Comparison of ENCODE assay signal across 28 cellular contexts in the genomic region with DNA sequence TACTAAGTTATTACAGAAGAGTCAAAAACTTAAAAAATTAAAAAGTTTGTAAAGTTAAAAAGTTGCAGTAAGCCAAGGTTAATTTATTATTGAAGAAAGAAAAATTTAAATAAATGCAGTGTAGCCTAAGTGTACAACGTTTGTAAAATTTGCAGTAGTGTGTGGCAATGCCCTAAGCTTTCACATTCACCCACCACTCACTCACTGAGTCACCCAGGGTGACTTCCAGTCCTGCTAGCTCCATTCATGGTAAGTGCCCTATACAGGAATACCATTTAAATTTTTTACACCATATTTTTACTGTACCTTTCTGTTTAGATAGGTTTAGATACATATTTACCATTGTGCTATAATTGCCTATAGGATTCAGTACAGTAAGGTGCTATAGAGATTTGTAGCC.
DNase-seq lines count a peak whose midpoint lies in the region; ATAC-seq, FAIRE-seq and TF ChIP-seq lines count a peak whose summit lies in the region.
"Had no signal": no experiment of that assay in that cellular context is flagged by ENCODE, and none has a peak within 500 bp of the region (broad histone marks: within the 10 kb centered on the region; RNA-seq: fewer than 3 reads in every experiment).

No MANE protein-coding gene starts in this region.

- no peaks in the 10 kb centered on the region for H3K9me2 ChIP-seq in GM23248 (ENCODE audit: insufficient read depth)

- no peak for TF ChIP-seq POLR2A in upper lobe of left lung (IDR thresholded peaks at IDR 0.05)

- H3K4me1 ChIP-seq in GM23248 (ENCODE audit: insufficient read depth), result peaks cover 18% of the 10 kb centered on the region
- peaks cover 0 to 4% (median 0%) of the 10 kb centered on the region in 4 donors for H3K4me1 ChIP-seq in upper lobe of left lung
- H3K4me1 ChIP-seq: lower lobe of right lung, spleen had no signal

- H3K36me3 ChIP-seq in GM23248 (ENCODE audit: low read depth) (no peaks in the 10 kb centered on the region), upper lobe of left lung (no peaks in the 10 kb centered on the region)
- H3K36me3 ChIP-seq: brain microvascular endothelial cell, lower lobe of right lung, ovary, spleen had no signal

- peak; percentile 13 for DNase-seq in CD1c-positive myeloid dendritic cell (ENCODE audit: extremely low spot score)
- peak; percentile 69 for DNase-seq in GM23248
- DNase-seq in RCC 7860 (ENCODE audit: low spot score), result peak; percentile 29
- DNase-seq in foreskin fibroblast, result peak; percentile 7 to 30
- no peak for DNase-seq in HEK293T (ENCODE audit: extremely low spot score)
- no peak for DNase-seq in upper lobe of left lung
- DNase-seq: activated naive CD4-positive, alpha-beta T cell treated with anti-CD3 and anti-CD28 coated beads for 36 hours; activated T-cell treated with anti-CD3 and anti-CD28 coated beads, Interleukin-2, amount 50 U/mL, for 48 hours; amniotic stem cell; brain microvascular endothelial cell; Calu3; DND-41; HFFc6; kidney; lower lobe of right lung; NCI-H1092 treated with DMSO at 0.1 percent for 48 hours; NCI-H187 treated with DMSO at 0.1 percent for 48 hours; NCI-H2171 treated with DMSO at 0.1 percent for 48 hours; NCI-H524; ovary; right cardiac atrium; spleen; substantia nigra had no signal

- TF ChIP-seq CTCF in foreskin fibroblast (IDR thresholded peaks at IDR 0.05; ENCODE audit: low read depth, low read length) (no peak), upper lobe of left lung (IDR thresholded peaks at IDR 0.05) (no peak)

- CTCF ChIA-PET in HEK293T (lab: Yijun Ruan, JAX), result no interaction called here

- no peaks in the 10 kb centered on the region for H3K9me3 ChIP-seq in GM23248 (ENCODE audit: low read depth)
- no peaks in the 10 kb centered on the region for H3K9me3 ChIP-seq in upper lobe of left lung
- H3K9me3 ChIP-seq: lower lobe of right lung, ovary, spleen had no signal

- FAIRE-seq in RCC 7860 (lab: Jason Lieb, UNC), result peak; percentile 85
- FAIRE-seq: endothelial cell of umbilical vein, GM18507 had no signal

- H4K20me1 ChIP-seq in GM23248 (ENCODE audit: insufficient read depth), result no peaks in the 10 kb centered on the region

- H3K27me3 ChIP-seq in GM23248 (replicated peaks; ENCODE audit: insufficient read depth) (no peaks in the 10 kb centered on the region), upper lobe of left lung (no peaks in the 10 kb centered on the region)
- H3K27me3 ChIP-seq: brain microvascular endothelial cell, ovary had no signal

- in situ Hi-C loops in GM23248 (cut with MboI), result no loop called here

- H3K4me2 ChIP-seq in GM23248 (ENCODE audit: unreplicated experiment), result no peak overlapping the region
- H3K4me2 ChIP-seq: KMS-11 had no signal

- no peak overlapping the region for H2AFZ ChIP-seq in GM23248

- POLR2A ChIA-PET in HEK293T (lab: Yijun Ruan, JAX), result interaction anchor here (1.6 kb wide), 1 partner anchor 89 kb away, joined by 4 read pairs; the partner anchor contains the start of gene CTH

- ATAC-seq in HG03039 (IDR thresholded peaks at IDR 0.05; ENCODE audit: unreplicated experiment) (no peak), upper lobe of left lung (ENCODE audit: low FRiP score in 2 of 2) (no peak)
- ATAC-seq: lower lobe of right lung, right cardiac atrium had no signal

- peaks cover 17% of the 10 kb centered on the region for H3F3A ChIP-seq in GM23248 (ENCODE audit: insufficient read depth)

- H3K4me3 ChIP-seq in GM23248 (no peak overlapping the region), foreskin fibroblast (ENCODE audit: low read depth in 1 of 2, low read length in 2 of 2) (no peak overlapping the region), upper lobe of left lung (no peak overlapping the region)
- H3K4me3 ChIP-seq: lower lobe of right lung, ovary, spleen had no signal

- 2 to 5% methylated on average over 1 of the region's 1 CpG for WGBS in GM23248 (ENCODE audit: low coverage in 1 of 2, low lambda C conversion rate in 2 of 2, missing lambda C conversion rate in 2 of 2), 2 experiments
- WGBS in upper lobe of left lung, 2 donors, result 47 to 57% methylated on average over 1 of the region's 1 CpG

- no peaks in the 10 kb centered on the region for H3K79me2 ChIP-seq in GM23248 (ENCODE audit: insufficient read depth)

- no peak overlapping the region for H3K27ac ChIP-seq in GM23248
- H3K27ac ChIP-seq in upper lobe of left lung, result no peak overlapping the region
- H3K27ac ChIP-seq: brain microvascular endothelial cell, C4-2B, KMS-11, lower lobe of right lung, ovary, spleen had no signal

- H3K9ac ChIP-seq in GM23248, result no peak overlapping the region
- H3K9ac ChIP-seq: KMS-11 had no signal

- no peak for TF ChIP-seq EP300 in upper lobe of left lung (IDR thresholded peaks at IDR 0.05)

TF ChIP-seq in HEK293T, 16 proteins besides CTCF, POLR2A, EP300 and RAD21:
- TF ChIP-seq LEF1 (IDR thresholded peaks at IDR 0.05; ENCODE audit: borderline replicate concordance) (no peak), SP1 (IDR thresholded peaks at IDR 0.05) (no peak), FOXM1 (IDR thresholded peaks at IDR 0.05; ENCODE audit: borderline replicate concordance) (no peak), ELF4 (IDR thresholded peaks at IDR 0.05) (no peak), L3MBTL2 (conservative IDR thresholded peaks at IDR 0.05) (no peak), HDGF (IDR thresholded peaks at IDR 0.05; ENCODE audit: borderline replicate concordance) (no peak), FOXK2 (IDR thresholded peaks at IDR 0.05) (no peak), TARDBP (IDR thresholded peaks at IDR 0.05) (no peak), SUZ12 (IDR thresholded peaks at IDR 0.05) (no peak), ARNT (IDR thresholded peaks at IDR 0.05) (no peak), ZNF384 (IDR thresholded peaks at IDR 0.05) (no peak)
- TF ChIP-seq, protein P1, sequence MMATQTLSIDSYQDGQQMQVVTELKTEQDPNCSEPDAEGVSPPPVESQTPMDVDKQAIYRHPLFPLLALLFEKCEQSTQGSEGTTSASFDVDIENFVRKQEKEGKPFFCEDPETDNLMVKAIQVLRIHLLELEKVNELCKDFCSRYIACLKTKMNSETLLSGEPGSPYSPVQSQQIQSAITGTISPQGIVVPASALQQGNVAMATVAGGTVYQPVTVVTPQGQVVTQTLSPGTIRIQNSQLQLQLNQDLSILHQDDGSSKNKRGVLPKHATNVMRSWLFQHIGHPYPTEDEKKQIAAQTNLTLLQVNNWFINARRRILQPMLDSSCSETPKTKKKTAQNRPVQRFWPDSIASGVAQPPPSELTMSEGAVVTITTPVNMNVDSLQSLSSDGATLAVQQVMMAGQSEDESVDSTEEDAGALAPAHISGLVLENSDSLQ (IDR thresholded peaks at IDR 0.05), result no peak

Comparison
In these comparisons a context has a peak if more than half of its experiments do, and no peak if none do; other contexts are left out.
1. DNase-seq: peak in CD1c-positive myeloid dendritic cell (single experiment), GM23248 (single experiment), RCC 7860 (single experiment) and foreskin fibroblast (2 of 2); none in HEK293T (single experiment) and upper lobe of left lung (0 of 2).